In the genomic region with DNA sequence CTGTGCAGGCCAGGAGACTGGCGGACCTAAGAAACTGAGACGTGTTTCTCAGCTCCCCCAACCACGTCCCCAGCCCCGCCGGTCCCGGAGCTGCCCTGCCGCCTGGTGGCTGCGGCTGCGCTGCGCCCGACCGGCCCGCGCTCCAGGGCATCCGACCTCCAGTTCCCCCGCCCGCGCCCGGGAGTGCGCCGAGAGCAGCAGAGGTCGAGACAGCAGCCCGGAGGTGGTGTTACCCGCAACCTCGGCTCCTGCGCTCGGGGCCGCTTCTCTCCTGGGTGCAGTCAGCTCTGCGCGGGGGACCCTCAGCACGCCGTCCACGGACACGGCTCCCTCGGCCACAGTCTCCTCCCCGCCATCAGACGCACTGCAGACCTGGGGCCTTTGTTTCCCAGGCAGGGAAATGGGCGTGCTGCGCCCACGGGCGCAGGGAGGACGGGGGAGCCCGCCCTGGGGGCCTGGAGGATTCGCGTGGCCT, we compare ENCODE assay signal across 8 cellular contexts. TPM values are rescaled to one million over a fixed set of nuclear protein-coding genes. Genes with fewer than 3 reads are reported as not detected.
A peak's percentile ranks its signal among the peaks of the same experiment; 100 is the strongest.
DNase-seq lines count a peak whose midpoint lies in the region; ATAC-seq, FAIRE-seq and TF ChIP-seq lines count a peak whose summit lies in the region.

No MANE protein-coding gene starts in this region.

- peak overlapping the region; percentile 72 for H3K4me3 Mint-ChIP-seq in CD4-positive, alpha-beta T cell
- H3K4me3 Mint-ChIP-seq in neural crest cell, result no peak overlapping the region

- peaks cover 31% of the 10 kb centered on the region for H3K4me1 ChIP-seq in PC-3 (ENCODE audit: insufficient read depth, low read length)
- H3K4me1 ChIP-seq in fibroblast of lung (ENCODE audit: control insufficient read depth, extremely low read depth, insufficient read depth, low read length), result peaks cover 24% of the 10 kb centered on the region
- H3K4me1 ChIP-seq in suprapubic skin, result peaks cover 60% of the 10 kb centered on the region

- WGBS in suprapubic skin, result no CpG with 5 or more reads among the region's 45 CpGs

- H3K27me3 ChIP-seq in CD4-positive, alpha-beta T cell (ENCODE audit: control insufficient read depth, insufficient read depth, low read length), result no peaks in the 10 kb centered on the region
- no peaks in the 10 kb centered on the region for H3K27me3 ChIP-seq in PC-3 (ENCODE audit: low read length)
- H3K27me3 ChIP-seq in fibroblast of lung (ENCODE audit: control insufficient read depth, insufficient read depth, low read length), result no peaks in the 10 kb centered on the region
- no peaks in the 10 kb centered on the region for H3K27me3 ChIP-seq in suprapubic skin

- peak overlapping the region; percentile 87 for H3K4me2 ChIP-seq in PC-3 (ENCODE audit: low read length)
- H3K4me2 ChIP-seq in fibroblast of lung (ENCODE audit: extremely low read depth, insufficient read depth, low read length), result peak overlapping the region; percentile 83

- peak; percentile 95 for FAIRE-seq in GM19239 (lab: Jason Lieb, UNC)

- no peaks in the 10 kb centered on the region for H3K27me3 Mint-ChIP-seq in CD4-positive, alpha-beta T cell
- peaks cover 33% of the 10 kb centered on the region for H3K27me3 Mint-ChIP-seq in neural crest cell (ENCODE audit: low read depth)

- no peak overlapping the region for H3K27ac Mint-ChIP-seq in CD4-positive, alpha-beta T cell
- H3K27ac Mint-ChIP-seq in neural crest cell (ENCODE audit: unreplicated experiment), result no peak overlapping the region

- H3K9me2 ChIP-seq in PC-3 (replicated peaks; ENCODE audit: low read length), result no peaks in the 10 kb centered on the region

- CTCF ChIA-PET in CD4-positive, alpha-beta T cell (lab: Charles Lee), result interaction anchor here (0.6 to 3.2 kb wide), 18 partner anchors 11 to 265 kb away, joined by 3 to 75 read pairs (median 4); a partner anchor contains a TSS
- CTCF ChIA-PET in PC-3 (lab: Charles Lee), result interaction anchor here (0.6 to 1.4 kb wide), 3 partner anchors 118 to 318 kb away, joined by 3 to 4 read pairs (median 3); a partner anchor contains a TSS

- H2AFZ ChIP-seq in PC-3 (ENCODE audit: low read length) (peak overlapping the region; percentile 81), fibroblast of lung (ENCODE audit: low read length) (no peak overlapping the region)

- no peak for TF ChIP-seq POLR2A in suprapubic skin (IDR thresholded peaks at IDR 0.05)

- TF ChIP-seq CTCF in CD4-positive, alpha-beta T cell (IDR thresholded peaks at IDR 0.05), result peak; percentile 83
- peak; percentile 84 for TF ChIP-seq CTCF in PC-3 (conservative IDR thresholded peaks at IDR 0.05; ENCODE audit: low read depth, low read length)
- TF ChIP-seq CTCF in fibroblast of lung (conservative IDR thresholded peaks at IDR 0.05 in 1 of 2, IDR thresholded peaks at IDR 0.05 in 1 of 2; ENCODE audit: low read depth in 1 of 2, low read length in 2 of 2), result peak; percentile 49 to 75
- peak; percentile 85 for TF ChIP-seq CTCF in neural crest cell (conservative IDR thresholded peaks at IDR 0.05)
- TF ChIP-seq CTCF in suprapubic skin (IDR thresholded peaks at IDR 0.05), result peak; percentile 52 to 85

- H3F3A ChIP-seq in PC-3 (ENCODE audit: low read length, unreplicated experiment), result peaks cover 5% of the 10 kb centered on the region

- TF ChIP-seq EP300 in suprapubic skin (IDR thresholded peaks at IDR 0.05), result no peak

- intact Hi-C loops in CD4-positive, alpha-beta T cell (cut with DNase I, micrococcal nuclease), result loop anchor here (1.0 to 2.0 kb wide), 6 partner anchors 22 to 112 kb away; a partner anchor contains a TSS
- intact Hi-C loops in PC-3 (cut with micrococcal nuclease), result no loop called here

- POLR2A ChIA-PET in CD4-positive, alpha-beta T cell (lab: Charles Lee), result interaction anchor here (1.0 to 3.7 kb wide), 11 partner anchors 12 to 394 kb away, joined by 3 to 40 read pairs (median 6); a partner anchor contains a TSS
- POLR2A ChIA-PET in PC-3 (lab: Charles Lee; ENCODE audit: unreplicated experiment), result interaction anchor here (0.6 kb wide), 1 partner anchor 66 kb away, joined by 5 read pairs; a partner anchor contains a TSS

- peak; percentile 72 to 89 (median 82) for DNase-seq in CD4-positive, alpha-beta T cell
- DNase-seq in GM19239 (ENCODE audit: insufficient read length, low spot score), result peak; percentile 89
- DNase-seq in PC-3, result peak; percentile 84
- DNase-seq in activated T-cell treated with anti-CD3 and anti-CD28 coated beads, Interleukin-2, amount 50 U/mL, for 48 hours, result peak; percentile 92 to 94
- peak; percentile 67 to 75 for DNase-seq in fibroblast of lung (ENCODE audit: low read depth in 2 of 2)
- DNase-seq in neural crest cell (ENCODE audit: low read depth, low spot score), result peak; percentile 82
- peak; percentile 82 to 87 for DNase-seq in suprapubic skin (ENCODE audit: low spot score in 2 of 2)

- no peaks in the 10 kb centered on the region for H3K36me3 Mint-ChIP-seq in CD4-positive, alpha-beta T cell (ENCODE audit: low read depth)
- H3K36me3 Mint-ChIP-seq in neural crest cell (ENCODE audit: low read depth), result no peaks in the 10 kb centered on the region

- H4K20me1 ChIP-seq in PC-3 (ENCODE audit: low read length) (no peaks in the 10 kb centered on the region), fibroblast of lung (ENCODE audit: control insufficient read depth, extremely low read depth, insufficient read depth, low read length) (no peaks in the 10 kb centered on the region)

- BruUV-seq in PC-3 (replicated peaks; lab: Mats Ljungman, UMichigan), result no TSS peak

- H3K9ac ChIP-seq in PC-3 (ENCODE audit: low read length) (peak overlapping the region; percentile 15; the same call in 1 of the 2 replicates), fibroblast of lung (ENCODE audit: insufficient read depth, low read length) (peak overlapping the region; percentile 11)

- peak overlapping the region; percentile 74 for H3K4me3 ChIP-seq in PC-3 (ENCODE audit: low read length)
- H3K4me3 ChIP-seq in fibroblast of lung (replicated peaks in 1 of 4; ENCODE audit: control extremely low read depth in 1 of 4, insufficient read depth in 1 of 4, low read depth in 3 of 4, low read length in 4 of 4), result peak overlapping the region; percentile 29 to 80 (median 54)
- peak overlapping the region; percentile 54 for H3K4me3 ChIP-seq in suprapubic skin

- peaks cover 12% of the 10 kb centered on the region for H3K4me1 Mint-ChIP-seq in CD4-positive, alpha-beta T cell (ENCODE audit: low read depth)
- H3K4me1 Mint-ChIP-seq in neural crest cell, result peaks cover 8% of the 10 kb centered on the region

- H3K27ac ChIP-seq in CD4-positive, alpha-beta T cell (ENCODE audit: low read depth, low read length), result peak overlapping the region; percentile 46
- H3K27ac ChIP-seq in PC-3 (ENCODE audit: low read length) (no peak overlapping the region), fibroblast of lung (ENCODE audit: insufficient read depth, low read length) (peak overlapping the region; percentile 6), suprapubic skin (peak overlapping the region; percentile 81)

- no peaks in the 10 kb centered on the region for H3K36me3 ChIP-seq in PC-3 (ENCODE audit: low read depth, low read length)
- no peaks in the 10 kb centered on the region for H3K36me3 ChIP-seq in fibroblast of lung (ENCODE audit: control insufficient read depth, insufficient read depth, low read length)
- H3K36me3 ChIP-seq in suprapubic skin, result no peaks in the 10 kb centered on the region

- peak; percentile 89 for ATAC-seq in CD4-positive, alpha-beta T cell (ENCODE audit: poor library complexity)
- peak; percentile 51 for ATAC-seq in HG03558 (IDR thresholded peaks at IDR 0.05; ENCODE audit: extremely low read depth, unreplicated experiment)
- peak; percentile 47 for ATAC-seq in PC-3

- H3K9me3 Mint-ChIP-seq in CD4-positive, alpha-beta T cell, result no peaks in the 10 kb centered on the region
- H3K9me3 Mint-ChIP-seq in neural crest cell, result no peaks in the 10 kb centered on the region

- H3K79me2 ChIP-seq in PC-3 (ENCODE audit: low read length) (no peaks in the 10 kb centered on the region), fibroblast of lung (ENCODE audit: control insufficient read depth, insufficient read depth, low read length) (no peaks in the 10 kb centered on the region)

- H3K9me3 ChIP-seq in CD4-positive, alpha-beta T cell (ENCODE audit: control insufficient read depth, low read length), result no peaks in the 10 kb centered on the region
- H3K9me3 ChIP-seq in PC-3 (ENCODE audit: low read length) (no peaks in the 10 kb centered on the region), fibroblast of lung (ENCODE audit: control insufficient read depth, insufficient read depth, low read depth, low read length) (no peaks in the 10 kb centered on the region), suprapubic skin (no peaks in the 10 kb centered on the region)

RNA-seq across cellular contexts. Expression of a gene that starts 21.6 kb away (rescaled TPM):
- 10 to 100 TPM; 64.4 to 66.7 TPM for total RNA-seq in CD4-positive, alpha-beta T cell
- total RNA-seq in PC-3 (2014; rRNA removed) (0.04 and 0.12 TPM in 2 replicates), fibroblast of lung (0.17 and 0.26 TPM in 2 replicates), neural crest cell (not detected in 2 replicates), suprapubic skin (1 to 10 TPM in 2 of 4 donors, under 1 TPM in 2; 0.95 to 2.7 (median 1.3) TPM)
- not detected in 2 replicates for polyA plus RNA-seq in fibroblast of lung
- polyA plus RNA-seq in fibroblast of lung (2012), result 0.05 TPM in 1 of 2 replicates, not detected in the other
- polyA minus RNA-seq in fibroblast of lung (ENCODE audit: low replicate concordance), result not detected in 2 replicates

Comparison
In these comparisons a context has a peak if more than half of its experiments do, and no peak if none do; other contexts are left out.
1. RNA of a gene that starts 21.6 kb away (total RNA-seq): 64.4 to 66.7 TPM in CD4-positive, alpha-beta T cell; 0.95 to 2.7 TPM in suprapubic skin, 0.17 to 0.26 TPM in fibroblast of lung, 0.04 to 0.12 TPM in PC-3 and not detected in neural crest cell; every median in the first group is over 10 times any median in the second.
2. Peak in every context shown above with its lines, with median percentiles within 50 percentile points of each other: ATAC-seq, DNase-seq, CTCF ChIP-seq and H3K4me3 ChIP-seq.